23 cellular contexts compared by ENCODE assay signal in the genomic region with DNA sequence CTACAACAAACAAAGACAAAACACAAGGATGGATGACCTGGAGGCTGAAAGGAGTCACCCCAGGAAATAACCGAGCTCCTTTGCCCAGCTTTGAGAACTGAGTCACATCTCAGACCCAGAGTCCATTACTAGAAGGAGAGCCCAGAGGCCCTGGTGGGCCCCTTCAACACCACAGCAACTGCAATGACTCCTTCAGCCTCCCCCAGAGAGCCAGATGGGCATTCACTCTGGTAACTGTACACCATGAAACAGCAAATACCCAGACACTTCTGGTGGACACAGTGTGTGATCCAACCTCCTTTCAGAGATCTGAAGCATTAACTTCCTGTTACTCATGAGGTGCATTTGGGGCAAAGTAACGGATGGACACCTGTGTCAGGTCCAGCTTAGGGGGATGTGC. TPM values are rescaled to one million over a fixed set of nuclear protein-coding genes. Genes with fewer than 3 reads are reported as not detected.
"Had no signal": no experiment of that assay in that cellular context is flagged by ENCODE, and none has a peak within 500 bp of the region (broad histone marks: within the 10 kb centered on the region; RNA-seq: fewer than 3 reads in every experiment).

No MANE protein-coding gene starts in this region.

- H3K27ac Mint-ChIP-seq: naive thymus-derived CD8-positive, alpha-beta T cell had no signal

- H3K27ac ChIP-seq: heart left ventricle, sigmoid colon, skin epidermis, stomach, thoracic aorta, transverse colon had no signal

- DNase-seq: effector memory CD4-positive, alpha-beta T cell; heart left ventricle; hippocampal formation; kidney glomerular epithelial cell; mucosa of descending colon; naive thymus-derived CD8-positive, alpha-beta T cell; posterior cingulate gyrus; sigmoid colon; stimulated activated naive CD4-positive, alpha-beta T cell; stomach; substantia nigra; transverse colon had no signal

- H3K9me3 ChIP-seq: heart left ventricle, mucosa of descending colon, sigmoid colon, stomach, thoracic aorta, transverse colon had no signal

- H3K36me3 ChIP-seq: heart left ventricle, sigmoid colon, stomach, thoracic aorta, transverse colon had no signal

- H3K36me3 Mint-ChIP-seq: naive thymus-derived CD8-positive, alpha-beta T cell had no signal

- ATAC-seq: esophagus mucosa; heart left ventricle; mucosa of descending colon; naive thymus-derived CD8-positive, alpha-beta T cell had no signal

- H3K4me3 ChIP-seq: heart left ventricle, mucosa of descending colon, sigmoid colon, skin epidermis, stomach, thoracic aorta, transverse colon had no signal

RNA-seq across cellular contexts. Expression of gene RAET1L, which starts 22.6 kb away (rescaled TPM):
- total RNA-seq: fibroblast of lung; frontal cortex; glomerular endothelial cell; heart left ventricle; liver; lung microvascular endothelial cell; mucosa of descending colon; naive thymus-derived CD8-positive, alpha-beta T cell; osteoblast; pulmonary artery endothelial cell; sigmoid colon; stomach; thoracic aorta; transverse colon; urinary bladder had no signal
- polyA plus RNA-seq: fibroblast of lung; heart left ventricle; liver; naive thymus-derived CD8-positive, alpha-beta T cell; sigmoid colon; urinary bladder had no signal

RNA-seq across cellular contexts. Expression of gene ULBP1, which starts 39.0 kb away (rescaled TPM):
- total RNA-seq: mucosa of descending colon, transverse colon had no signal
- polyA plus RNA-seq: naive thymus-derived CD8-positive, alpha-beta T cell had no signal
